In genomic region chr6:36627801-36628246, GRCh38 we compare ENCODE assay signal across 1 cellular context.
TF ChIP-seq lines count a peak whose summit lies in the region.

No MANE protein-coding gene starts in this region.

TF ChIP-seq in SK-N-SH treated with all-trans-retinoic acid at 6 μM for 48 hours, 23 proteins besides CTCF, POLR2A, EP300 and RAD21 (continued from another document):
- TF ChIP-seq CSRNP3 (CRISPR knock-in tag; IDR thresholded peaks at IDR 0.05): no peak
- TF ChIP-seq SNAI2 (CRISPR knock-in tag; IDR thresholded peaks at IDR 0.05): no peak
- no peak for TF ChIP-seq BACH2 (CRISPR knock-in tag; IDR thresholded peaks at IDR 0.05; ENCODE audit: borderline replicate concordance)
- TF ChIP-seq ZC3H10 (CRISPR knock-in tag; IDR thresholded peaks at IDR 0.05): no peak
